Comparison of ENCODE assay signal across 1 cellular context in the genomic region with DNA sequence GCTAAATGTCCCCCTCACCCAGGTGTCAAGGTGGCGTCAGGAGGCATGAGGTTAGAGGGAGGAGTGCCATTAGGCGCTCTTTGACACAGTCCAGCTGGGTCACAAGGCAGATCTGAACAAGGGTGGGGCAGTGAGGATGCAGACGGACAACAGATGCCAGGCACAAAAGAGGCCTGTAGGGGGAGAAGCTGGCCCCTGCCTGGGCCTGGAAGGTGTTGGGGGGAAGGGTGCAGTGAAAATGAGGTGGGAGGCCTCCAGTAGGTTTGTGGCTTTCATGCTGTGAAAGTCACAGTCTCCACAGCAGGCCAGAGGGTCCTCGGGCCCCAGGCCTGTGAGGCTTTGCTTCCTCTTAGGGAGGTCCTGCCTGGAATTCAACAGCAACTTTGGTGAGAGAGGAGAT.
TF ChIP-seq lines count a peak whose summit lies in the region.

No MANE protein-coding gene starts in this region.

TF ChIP-seq in SK-N-SH, 30 proteins besides CTCF, POLR2A, EP300 and RAD21 (continued from another document):
- TF ChIP-seq, protein P1, sequence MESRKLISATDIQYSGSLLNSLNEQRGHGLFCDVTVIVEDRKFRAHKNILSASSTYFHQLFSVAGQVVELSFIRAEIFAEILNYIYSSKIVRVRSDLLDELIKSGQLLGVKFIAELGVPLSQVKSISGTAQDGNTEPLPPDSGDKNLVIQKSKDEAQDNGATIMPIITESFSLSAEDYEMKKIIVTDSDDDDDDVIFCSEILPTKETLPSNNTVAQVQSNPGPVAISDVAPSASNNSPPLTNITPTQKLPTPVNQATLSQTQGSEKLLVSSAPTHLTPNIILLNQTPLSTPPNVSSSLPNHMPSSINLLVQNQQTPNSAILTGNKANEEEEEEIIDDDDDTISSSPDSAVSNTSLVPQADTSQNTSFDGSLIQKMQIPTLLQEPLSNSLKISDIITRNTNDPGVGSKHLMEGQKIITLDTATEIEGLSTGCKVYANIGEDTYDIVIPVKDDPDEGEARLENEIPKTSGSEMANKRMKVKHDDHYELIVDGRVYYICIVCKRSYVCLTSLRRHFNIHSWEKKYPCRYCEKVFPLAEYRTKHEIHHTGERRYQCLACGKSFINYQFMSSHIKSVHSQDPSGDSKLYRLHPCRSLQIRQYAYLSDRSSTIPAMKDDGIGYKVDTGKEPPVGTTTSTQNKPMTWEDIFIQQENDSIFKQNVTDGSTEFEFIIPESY (IDR thresholded peaks at IDR 0.05; ENCODE audit: borderline replicate concordance, low read depth), result no peak
- no peak for TF ChIP-seq ELF1 (IDR thresholded peaks at IDR 0.05)
- TF ChIP-seq CHD2 (IDR thresholded peaks at IDR 0.05; ENCODE audit: low read length, partially characterized antibody), result no peak
- TF ChIP-seq NRF1 (IDR thresholded peaks at IDR 0.05; ENCODE audit: low read depth, low read length), result no peak
- no peak for TF ChIP-seq SIN3A (IDR thresholded peaks at IDR 0.05; ENCODE audit: borderline replicate concordance, low read depth, low read length)
